Comparison of ENCODE assay signal across 20 cellular contexts in the genomic region with DNA sequence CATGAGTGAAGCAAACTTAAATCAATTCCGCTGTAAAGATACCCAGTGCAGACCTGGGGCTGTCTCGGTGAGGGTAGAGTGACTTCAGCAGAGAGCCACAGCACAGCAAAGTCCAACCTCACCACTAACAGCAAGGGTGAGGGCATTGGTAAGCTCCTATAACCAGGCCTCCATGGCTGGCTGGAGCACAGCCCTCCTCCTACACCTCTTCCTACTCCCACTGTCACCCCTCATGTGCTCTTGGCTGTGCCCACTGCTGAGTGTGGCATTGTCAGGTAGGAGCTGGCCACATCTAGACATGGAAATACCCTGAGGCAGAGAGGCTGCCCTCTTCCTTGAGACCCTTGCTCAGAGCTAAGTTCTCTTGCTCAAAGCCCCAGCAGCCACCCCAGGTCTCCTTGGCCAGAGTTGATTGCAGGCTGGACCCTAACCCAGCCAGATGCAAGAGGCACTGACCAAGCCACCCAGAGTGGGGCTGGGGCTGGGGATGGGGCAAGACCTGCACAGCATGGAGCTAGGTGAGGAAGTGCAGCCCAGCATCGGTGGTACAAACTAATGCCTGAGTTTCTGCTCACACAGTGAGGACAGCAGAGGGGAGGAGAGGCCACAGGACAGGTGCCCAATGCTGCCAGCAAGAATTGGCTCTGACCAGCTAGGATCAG.
DNase-seq lines count a peak whose midpoint lies in the region; ATAC-seq lines count a peak whose summit lies in the region.
"Had no signal": no experiment of that assay in that cellular context is flagged by ENCODE, and none has a peak within 500 bp of the region (broad histone marks: within the 10 kb centered on the region; RNA-seq: fewer than 3 reads in every experiment).

No MANE protein-coding gene starts in this region.

- no peak overlapping the region for H3K4me3 Mint-ChIP-seq in activated T-helper 17 cell treated with anti-CD3 and anti-CD28 coated beads, Interleukin-2, amount 50 U/mL, for 72 hours
- no peak overlapping the region for H3K4me3 Mint-ChIP-seq in naive thymus-derived CD4-positive, alpha-beta T cell
- H3K4me3 Mint-ChIP-seq in stimulated activated memory B cell treated with anti-CD40 and anti-IgM and Interleukin-4, amounts not matched to agents 10 μg/mL and 1 μg/mL and 100 μg/mL, for 72 hours = no peak overlapping the region
- no peak overlapping the region for H3K4me3 Mint-ChIP-seq in activated CD4-positive, alpha-beta T cell treated with anti-CD3 and anti-CD28 coated beads, Interleukin-2, amount 10 ng/mL, durations not matched to agents 7 days and 5 days

- H3K9me3 ChIP-seq in naive thymus-derived CD4-positive, alpha-beta T cell (ENCODE audit: control insufficient read depth in 2 of 3, low read length in 3 of 3) = no peaks in the 10 kb centered on the region
- H3K9me3 ChIP-seq: SJCRH30 had no signal

- DNase-seq in H7 = peak; percentile 9
- DNase-seq in naive thymus-derived CD4-positive, alpha-beta T cell = no peak
- no peak for DNase-seq in NCI-H146 (lab: John Stamatoyannopoulos, UW)
- no peak for DNase-seq in activated CD4-positive, alpha-beta T cell treated with anti-CD3 and anti-CD28 coated beads, Interleukin-2, amount 10 ng/mL, durations not matched to agents 7 days and 5 days
- DNase-seq in NOMO-1 (lab: John Stamatoyannopoulos, UW; ENCODE audit: unreplicated experiment in 2 of 2) = no peak
- no peak for DNase-seq in midbrain (lab: John Stamatoyannopoulos, UW)
- DNase-seq: ACHN, AML-193, DMS79 treated with DMSO at 0.1 percent for 48 hours, KBM-7, MV-4-11, NCI-H187 treated with DMSO at 0.1 percent for 48 hours, NCI-H345, NCI-H524 treated with DMSO at 0.1 percent for 48 hours, PC-3, SJCRH30 had no signal

- no peak overlapping the region for H3K27ac Mint-ChIP-seq in activated T-helper 17 cell treated with anti-CD3 and anti-CD28 coated beads, Interleukin-2, amount 50 U/mL, for 72 hours
- H3K27ac Mint-ChIP-seq in naive thymus-derived CD4-positive, alpha-beta T cell = no peak overlapping the region
- H3K27ac Mint-ChIP-seq in stimulated activated memory B cell treated with anti-CD40 and anti-IgM and Interleukin-4, amounts not matched to agents 10 μg/mL and 1 μg/mL and 100 μg/mL, for 72 hours = no peak overlapping the region
- H3K27ac Mint-ChIP-seq in activated CD4-positive, alpha-beta T cell treated with anti-CD3 and anti-CD28 coated beads, Interleukin-2, amount 10 ng/mL, durations not matched to agents 7 days and 5 days = no peak overlapping the region

- intact Hi-C loops in naive thymus-derived CD4-positive, alpha-beta T cell (cut with micrococcal nuclease) = no loop called here

- peak; percentile 24 for ATAC-seq in activated T-helper 17 cell treated with anti-CD3 and anti-CD28 coated beads, Interleukin-2, amount 50 U/mL, for 72 hours (replicated peaks)
- ATAC-seq in naive thymus-derived CD4-positive, alpha-beta T cell = peak; percentile 32
- ATAC-seq in stimulated activated memory B cell treated with anti-CD40 and anti-IgM and Interleukin-4, amounts not matched to agents 10 μg/mL and 1 μg/mL and 100 μg/mL, for 72 hours = peak; percentile 40
- ATAC-seq: HepG2, PC-3 had no signal

- H3K4me1 ChIP-seq in naive thymus-derived CD4-positive, alpha-beta T cell (ENCODE audit: control insufficient read depth in 2 of 2, insufficient read depth in 2 of 2, low read length in 2 of 2) = no peaks in the 10 kb centered on the region
- H3K4me1 ChIP-seq: SJCRH30 had no signal

- H3K27me3 ChIP-seq in H7 (ENCODE audit: control insufficient read depth, insufficient read depth, low read length) = no peaks in the 10 kb centered on the region
- H3K27me3 ChIP-seq in naive thymus-derived CD4-positive, alpha-beta T cell (ENCODE audit: control insufficient read depth in 2 of 2, insufficient read depth in 2 of 2, low read length in 2 of 2) = no peaks in the 10 kb centered on the region

- no peaks in the 10 kb centered on the region for H3K36me3 Mint-ChIP-seq in activated T-helper 17 cell treated with anti-CD3 and anti-CD28 coated beads, Interleukin-2, amount 50 U/mL, for 72 hours (ENCODE audit: low read depth)
- H3K36me3 Mint-ChIP-seq in naive thymus-derived CD4-positive, alpha-beta T cell = no peaks in the 10 kb centered on the region
- no peaks in the 10 kb centered on the region for H3K36me3 Mint-ChIP-seq in stimulated activated memory B cell treated with anti-CD40 and anti-IgM and Interleukin-4, amounts not matched to agents 10 μg/mL and 1 μg/mL and 100 μg/mL, for 72 hours
- no peaks in the 10 kb centered on the region for H3K36me3 Mint-ChIP-seq in activated CD4-positive, alpha-beta T cell treated with anti-CD3 and anti-CD28 coated beads, Interleukin-2, amount 10 ng/mL, durations not matched to agents 7 days and 5 days (ENCODE audit: low read depth)

- CTCF ChIA-PET in naive thymus-derived CD4-positive, alpha-beta T cell (lab: Charles Lee) = no interaction called here
- CTCF ChIA-PET in activated CD4-positive, alpha-beta T cell treated with anti-CD3 and anti-CD28 coated beads, Interleukin-2, amount 10 ng/mL, durations not matched to agents 7 days and 5 days (lab: Charles Lee) = no interaction called here

- no peaks in the 10 kb centered on the region for H3K9me3 Mint-ChIP-seq in activated T-helper 17 cell treated with anti-CD3 and anti-CD28 coated beads, Interleukin-2, amount 50 U/mL, for 72 hours
- H3K9me3 Mint-ChIP-seq in naive thymus-derived CD4-positive, alpha-beta T cell = peaks cover 0 to 4% (median 0%) of the 10 kb centered on the region in 11 donors
- peaks cover 3% of the 10 kb centered on the region for H3K9me3 Mint-ChIP-seq in stimulated activated memory B cell treated with anti-CD40 and anti-IgM and Interleukin-4, amounts not matched to agents 10 μg/mL and 1 μg/mL and 100 μg/mL, for 72 hours
- no peaks in the 10 kb centered on the region for H3K9me3 Mint-ChIP-seq in activated CD4-positive, alpha-beta T cell treated with anti-CD3 and anti-CD28 coated beads, Interleukin-2, amount 10 ng/mL, durations not matched to agents 7 days and 5 days

- no peak overlapping the region for H3K27ac ChIP-seq in naive thymus-derived CD4-positive, alpha-beta T cell (ENCODE audit: low read depth, low read length)
- H3K27ac ChIP-seq: RWPE1, SJCRH30 had no signal

- H3K27me3 Mint-ChIP-seq in activated T-helper 17 cell treated with anti-CD3 and anti-CD28 coated beads, Interleukin-2, amount 50 U/mL, for 72 hours = peaks cover 21% of the 10 kb centered on the region
- peaks cover 9 to 19% (median 17%) of the 10 kb centered on the region in 5 donors for H3K27me3 Mint-ChIP-seq in naive thymus-derived CD4-positive, alpha-beta T cell
- H3K27me3 Mint-ChIP-seq in stimulated activated memory B cell treated with anti-CD40 and anti-IgM and Interleukin-4, amounts not matched to agents 10 μg/mL and 1 μg/mL and 100 μg/mL, for 72 hours = peaks cover 46% of the 10 kb centered on the region
- H3K27me3 Mint-ChIP-seq in activated CD4-positive, alpha-beta T cell treated with anti-CD3 and anti-CD28 coated beads, Interleukin-2, amount 10 ng/mL, durations not matched to agents 7 days and 5 days = peaks cover 15% of the 10 kb centered on the region

- no peaks in the 10 kb centered on the region for H3K36me3 ChIP-seq in H7 (replicated peaks; ENCODE audit: control insufficient read depth, insufficient read depth, low read length)
- H3K36me3 ChIP-seq in naive thymus-derived CD4-positive, alpha-beta T cell (ENCODE audit: control insufficient read depth in 2 of 3, insufficient read depth in 3 of 3, low read length in 3 of 3) = no peaks in the 10 kb centered on the region
- H3K36me3 ChIP-seq: SJCRH30 had no signal

- H3K4me1 Mint-ChIP-seq in activated T-helper 17 cell treated with anti-CD3 and anti-CD28 coated beads, Interleukin-2, amount 50 U/mL, for 72 hours = no peaks in the 10 kb centered on the region
- H3K4me1 Mint-ChIP-seq in naive thymus-derived CD4-positive, alpha-beta T cell = no peaks in the 10 kb centered on the region
- H3K4me1 Mint-ChIP-seq in stimulated activated memory B cell treated with anti-CD40 and anti-IgM and Interleukin-4, amounts not matched to agents 10 μg/mL and 1 μg/mL and 100 μg/mL, for 72 hours = no peaks in the 10 kb centered on the region
- H3K4me1 Mint-ChIP-seq in activated CD4-positive, alpha-beta T cell treated with anti-CD3 and anti-CD28 coated beads, Interleukin-2, amount 10 ng/mL, durations not matched to agents 7 days and 5 days = no peaks in the 10 kb centered on the region

- POLR2A ChIA-PET in naive thymus-derived CD4-positive, alpha-beta T cell (lab: Charles Lee) = no interaction called here
- POLR2A ChIA-PET in activated CD4-positive, alpha-beta T cell treated with anti-CD3 and anti-CD28 coated beads, Interleukin-2, amount 10 ng/mL, durations not matched to agents 7 days and 5 days (lab: Charles Lee) = no interaction called here

- no peak overlapping the region for H3K4me3 ChIP-seq in H7 (ENCODE audit: insufficient read depth, low read depth, low read length)
- H3K4me3 ChIP-seq in naive thymus-derived CD4-positive, alpha-beta T cell (ENCODE audit: low read length) = no peak overlapping the region
- H3K4me3 ChIP-seq: SJCRH30 had no signal
